In the genomic region with DNA sequence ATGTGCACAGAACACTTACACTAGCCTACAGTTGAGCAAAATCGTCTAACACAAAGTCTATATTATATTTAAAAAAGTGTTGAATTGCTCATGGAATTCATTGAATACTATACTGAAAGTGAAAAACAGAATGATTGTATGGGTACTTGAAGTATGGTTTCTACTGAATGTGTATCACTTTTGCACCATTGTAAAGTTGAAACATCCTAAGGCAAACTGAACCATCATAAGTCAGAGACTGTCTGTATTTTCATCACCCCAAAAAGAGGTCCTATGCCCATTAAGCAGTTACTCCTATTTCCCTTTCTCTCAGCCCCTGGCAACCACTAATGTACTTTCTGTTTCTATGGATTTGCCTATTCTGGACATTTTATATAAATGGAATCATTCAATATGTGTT, we compare ENCODE assay signal across 13 cellular contexts. TPM values are rescaled to one million over a fixed set of nuclear protein-coding genes. Genes with fewer than 3 reads are reported as not detected.
DNase-seq lines count a peak whose midpoint lies in the region; ATAC-seq and TF ChIP-seq lines count a peak whose summit lies in the region.
"Had no signal": no experiment of that assay in that cellular context is flagged by ENCODE, and none has a peak within 500 bp of the region (broad histone marks: within the 10 kb centered on the region; RNA-seq: fewer than 3 reads in every experiment).

No MANE protein-coding gene starts in this region.

- peak overlapping the region; percentile 76 to 98 (median 89) for H3K27ac Mint-ChIP-seq in CD4-positive, CD25-positive, alpha-beta regulatory T cell
- peak overlapping the region; percentile 85 for H3K27ac Mint-ChIP-seq in activated naive CD8-positive, alpha-beta T cell treated with anti-CD3 and anti-CD28 coated beads for 36 hours
- H3K27ac Mint-ChIP-seq in neural crest cell (ENCODE audit: unreplicated experiment), result no peak overlapping the region

- peaks cover 32 to 73% (median 56%) of the 10 kb centered on the region in 4 donors for H3K4me1 Mint-ChIP-seq in CD4-positive, CD25-positive, alpha-beta regulatory T cell
- peaks cover 66% of the 10 kb centered on the region for H3K4me1 Mint-ChIP-seq in activated naive CD8-positive, alpha-beta T cell treated with anti-CD3 and anti-CD28 coated beads for 36 hours
- H3K4me1 Mint-ChIP-seq in neural crest cell, result peaks cover 74% of the 10 kb centered on the region

- peaks cover 52% of the 10 kb centered on the region for H3K4me1 ChIP-seq in CD4-positive, CD25-positive, alpha-beta regulatory T cell (ENCODE audit: control insufficient read depth, insufficient read depth, low read length, poor library complexity, severe bottlenecking)
- peaks cover 70% of the 10 kb centered on the region for H3K4me1 ChIP-seq in HUES64 (ENCODE audit: insufficient read depth, low read length)
- H3K4me1 ChIP-seq: prostate gland had no signal

- H3K27ac ChIP-seq in CD4-positive, CD25-positive, alpha-beta regulatory T cell (ENCODE audit: insufficient read depth, low read length, poor library complexity, severe bottlenecking), result no peak overlapping the region
- peak overlapping the region; percentile 9; the same call in 1 of the 2 replicates for H3K27ac ChIP-seq in HUES64 (ENCODE audit: low read depth, low read length)
- H3K27ac ChIP-seq: prostate gland had no signal

- no peak for ATAC-seq in CD4-positive, CD25-positive, alpha-beta regulatory T cell (ENCODE audit: low read depth in 2 of 2)
- ATAC-seq in GM21367 (IDR thresholded peaks at IDR 0.05; ENCODE audit: unreplicated experiment) (no peak), GM21390 (IDR thresholded peaks at IDR 0.05; ENCODE audit: unreplicated experiment) (no peak)

- DNase-seq in CD4-positive, CD25-positive, alpha-beta regulatory T cell, result no peak
- no peak for DNase-seq in activated naive CD8-positive, alpha-beta T cell treated with anti-CD3 and anti-CD28 coated beads for 36 hours
- DNase-seq in neural crest cell (ENCODE audit: low read depth, low spot score) (no peak), GM03348 (ENCODE audit: low spot score) (no peak)
- DNase-seq: hypothalamus; NCI-H1930; NCI-H748 treated with DMSO at 0.1 percent for 48 hours; SHP77 treated with DMSO at 0.1 percent for 48 hours; stimulated activated CD4-positive, alpha-beta T cell treated with anti-CD3 and anti-CD28 coated beads, Interleukin-2, amount 100 ng/mL, for 48 hours had no signal

- no peaks in the 10 kb centered on the region for H3K9me3 ChIP-seq in CD4-positive, CD25-positive, alpha-beta regulatory T cell (ENCODE audit: control insufficient read depth in 2 of 2, low read length in 2 of 2)
- H3K9me3 ChIP-seq in HUES64 (ENCODE audit: insufficient read depth, low read depth, low read length), result no peaks in the 10 kb centered on the region
- H3K9me3 ChIP-seq: prostate gland had no signal

- H3K4me3 Mint-ChIP-seq in CD4-positive, CD25-positive, alpha-beta regulatory T cell, result peak overlapping the region in 3 of 4 donors; percentile 67 to 98 (median 76)
- H3K4me3 Mint-ChIP-seq in activated naive CD8-positive, alpha-beta T cell treated with anti-CD3 and anti-CD28 coated beads for 36 hours, result peak overlapping the region; percentile 15
- peak overlapping the region; percentile 69 for H3K4me3 Mint-ChIP-seq in neural crest cell

- no peaks in the 10 kb centered on the region for H3K36me3 Mint-ChIP-seq in CD4-positive, CD25-positive, alpha-beta regulatory T cell
- peaks cover 22% of the 10 kb centered on the region for H3K36me3 Mint-ChIP-seq in activated naive CD8-positive, alpha-beta T cell treated with anti-CD3 and anti-CD28 coated beads for 36 hours
- H3K36me3 Mint-ChIP-seq in neural crest cell (ENCODE audit: low read depth), result no peaks in the 10 kb centered on the region

- no peaks in the 10 kb centered on the region for H3K36me3 ChIP-seq in CD4-positive, CD25-positive, alpha-beta regulatory T cell (ENCODE audit: control insufficient read depth, insufficient read depth, low read length)
- no peaks in the 10 kb centered on the region for H3K36me3 ChIP-seq in HUES64 (ENCODE audit: insufficient read depth, low read length)
- H3K36me3 ChIP-seq: prostate gland had no signal

- H3K9ac ChIP-seq in HUES64 (ENCODE audit: low read depth, low read length), result no peak overlapping the region; the same call in 1 of the 2 replicates

- no CpG with 5 or more reads among the region's 1 CpG for WGBS in HUES64

- H3K27me3 ChIP-seq in CD4-positive, CD25-positive, alpha-beta regulatory T cell (ENCODE audit: control insufficient read depth, insufficient read depth, low read length), result no peaks in the 10 kb centered on the region
- H3K27me3 ChIP-seq in HUES64 (ENCODE audit: insufficient read depth, low read length), result peaks cover 13% of the 10 kb centered on the region

- peaks cover 0 to 3% (median 0%) of the 10 kb centered on the region in 7 donors for H3K9me3 Mint-ChIP-seq in CD4-positive, CD25-positive, alpha-beta regulatory T cell
- peaks cover 4% of the 10 kb centered on the region for H3K9me3 Mint-ChIP-seq in activated naive CD8-positive, alpha-beta T cell treated with anti-CD3 and anti-CD28 coated beads for 36 hours
- no peaks in the 10 kb centered on the region for H3K9me3 Mint-ChIP-seq in neural crest cell

- TF ChIP-seq CTCF in neural crest cell (conservative IDR thresholded peaks at IDR 0.05), result no peak

- no peaks in the 10 kb centered on the region for H3K27me3 Mint-ChIP-seq in CD4-positive, CD25-positive, alpha-beta regulatory T cell
- no peaks in the 10 kb centered on the region for H3K27me3 Mint-ChIP-seq in activated naive CD8-positive, alpha-beta T cell treated with anti-CD3 and anti-CD28 coated beads for 36 hours
- peaks cover 40% of the 10 kb centered on the region for H3K27me3 Mint-ChIP-seq in neural crest cell (ENCODE audit: low read depth)

- peak overlapping the region; percentile 34 for H3K4me3 ChIP-seq in CD4-positive, CD25-positive, alpha-beta regulatory T cell (ENCODE audit: low read depth, low read length)
- no peak overlapping the region for H3K4me3 ChIP-seq in HUES64 (ENCODE audit: low read length)
- H3K4me3 ChIP-seq: prostate gland had no signal

RNA-seq across cellular contexts. Expression of a gene that starts 4.4 kb away (rescaled TPM):
- total RNA-seq in CD4-positive, CD25-positive, alpha-beta regulatory T cell, result 7.2 TPM
- polyA plus RNA-seq in CD4-positive, CD25-positive, alpha-beta regulatory T cell, result 10 to 100 TPM in 3 of 4 donors, 1 to 10 TPM in 1; 9.0 to 12.9 (median 11.7) TPM
- 9.4 TPM for polyA plus RNA-seq in HUES64 (2013, experiment 1 of 2)
- 11.3 TPM for polyA plus RNA-seq in HUES64 (2013, experiment 2 of 2)
- 10 to 100 TPM; 19.0 to 20.6 TPM for total RNA-seq in activated naive CD8-positive, alpha-beta T cell treated with anti-CD3 and anti-CD28 coated beads for 36 hours
- 4.8 and 5.4 TPM in 2 replicates for total RNA-seq in neural crest cell

RNA-seq across cellular contexts. Expression of a gene that starts 4.8 kb away (rescaled TPM):
- 64.9 TPM for total RNA-seq in CD4-positive, CD25-positive, alpha-beta regulatory T cell
- 10 to 100 TPM; 56.7 to 74.5 (median 65.0) TPM for polyA plus RNA-seq in CD4-positive, CD25-positive, alpha-beta regulatory T cell
- 7.5 TPM for polyA plus RNA-seq in HUES64 (2013, experiment 1 of 2)
- 7.9 TPM for polyA plus RNA-seq in HUES64 (2013, experiment 2 of 2)
- total RNA-seq in activated naive CD8-positive, alpha-beta T cell treated with anti-CD3 and anti-CD28 coated beads for 36 hours, result 100 to 1,000 TPM; 117 TPM
- total RNA-seq in neural crest cell, result 0.47 and 0.75 TPM in 2 replicates

Comparison
In these comparisons a context has a peak if more than half of its experiments do, and no peak if none do; other contexts are left out.
1. H3K4me3 Mint-ChIP-seq: peak in every context shown above with its lines; median percentile 76 in CD4-positive, CD25-positive, alpha-beta regulatory T cell; 69 in neural crest cell; 15 in activated naive CD8-positive, alpha-beta T cell treated with anti-CD3 and anti-CD28 coated beads for 36 hours.
2. RNA of a gene that starts 4.8 kb away (total RNA-seq): 117 TPM in activated naive CD8-positive, alpha-beta T cell treated with anti-CD3 and anti-CD28 coated beads for 36 hours and 64.9 TPM in CD4-positive, CD25-positive, alpha-beta regulatory T cell (single experiment); 0.47 to 0.75 TPM in neural crest cell; every median in the first group is over 10 times any median in the second.